Comparison of ENCODE assay signal across 34 cellular contexts in the genomic region with DNA sequence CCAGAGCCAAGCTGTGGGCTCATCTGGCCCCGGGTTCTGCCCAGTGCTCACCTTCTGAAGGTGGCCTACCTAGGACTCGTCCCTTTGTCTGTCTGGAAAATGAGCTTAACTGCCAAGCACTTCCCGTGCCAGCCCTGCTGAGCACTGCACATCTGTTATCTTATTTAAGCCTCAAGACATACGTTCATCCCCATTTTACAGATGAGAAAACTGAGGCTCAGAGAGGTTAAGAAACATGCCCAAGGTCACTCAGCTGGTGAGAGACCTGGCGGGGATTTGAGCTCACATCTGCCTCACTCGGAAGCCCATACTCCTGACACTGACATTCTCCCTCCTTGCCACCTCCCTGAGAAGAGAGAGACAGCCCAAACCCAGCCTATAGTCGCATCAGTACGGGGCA.
"Had no signal": no experiment of that assay in that cellular context is flagged by ENCODE, and none has a peak within 500 bp of the region (broad histone marks: within the 10 kb centered on the region; RNA-seq: fewer than 3 reads in every experiment).

No MANE protein-coding gene starts in this region.

- H3K27ac ChIP-seq: brain microvascular endothelial cell, KMS-11, Peyer's patch, SJSA1, WERI-Rb-1 had no signal

- H3K27me3 ChIP-seq: brain microvascular endothelial cell, Peyer's patch had no signal

- ATAC-seq: activated CD8-positive, alpha-beta T cell treated with anti-CD3 and anti-CD28 coated beads for 36 hours; activated T-cell treated with anti-CD3 and anti-CD28 coated beads, Interleukin-2, amount 50 U/mL, for 72 hours; activated T-helper 17 cell treated with anti-CD3 and anti-CD28 coated beads, Interleukin-2, amount 50 U/mL, for 72 hours; PC-3 had no signal

- H3K9ac ChIP-seq: KMS-11, SK-N-SH had no signal

- H3K36me3 ChIP-seq: brain microvascular endothelial cell, Peyer's patch, SJSA1, WERI-Rb-1 had no signal

- DNase-seq: activated CD4-positive, alpha-beta T cell treated with anti-CD3 and anti-CD28 coated beads, Interleukin-2, amount 10 ng/mL, durations not matched to agents 24 days and 14 days; activated CD4-positive, alpha-beta T cell treated with anti-CD3 and anti-CD28 coated beads, Interleukin-2, amount 50 U/mL, for 4 hours; activated CD8-positive, alpha-beta T cell treated with anti-CD3 and anti-CD28 coated beads for 36 hours; activated effector memory CD4-positive, alpha-beta T cell treated with anti-CD3 and anti-CD28 coated beads, Interleukin-2, amount 50 U/mL, for 16 hours; activated naive CD4-positive, alpha-beta T cell; activated naive CD4-positive, alpha-beta T cell treated with anti-CD3 and anti-CD28 coated beads, Interleukin-2, amount 50 U/mL, for 16 hours; activated naive CD8-positive, alpha-beta T cell treated with anti-CD3 and anti-CD28 coated beads for 36 hours; activated T-cell treated with anti-CD3 and anti-CD28 coated beads, Interleukin-2, amount 50 U/mL, for 1 hour; activated T-cell treated with anti-CD3 and anti-CD28 coated beads, Interleukin-2, amount 50 U/mL, for 72 hours; amniotic stem cell; aorta; brain microvascular endothelial cell; central memory CD4-positive, alpha-beta T cell; MM.1S; MV-4-11; NCI-H1092; NCI-H1436 treated with DMSO at 0.1 percent for 48 hours; NCI-H1694 treated with DMSO at 0.1 percent for 48 hours; NCI-H2029; NCI-H345; NCI-H524 treated with DMSO at 0.1 percent for 48 hours; PC-3; Peyer's patch; RPMI8226; SHP77 treated with DMSO at 0.1 percent for 48 hours; SK-N-SH; SW 1271; T-helper 1 cell; T-helper 2 cell; T-helper 9 cell; WERI-Rb-1 had no signal

- H3K4me2 ChIP-seq: KMS-11, SK-N-SH had no signal

- H3K9me3 ChIP-seq: SJSA1, SK-N-SH had no signal

- H3K4me3 ChIP-seq: Peyer's patch, SJSA1 had no signal

- H3K4me1 ChIP-seq: Peyer's patch, SJSA1 had no signal
